25 cellular contexts compared by ENCODE assay signal in the genomic region with DNA sequence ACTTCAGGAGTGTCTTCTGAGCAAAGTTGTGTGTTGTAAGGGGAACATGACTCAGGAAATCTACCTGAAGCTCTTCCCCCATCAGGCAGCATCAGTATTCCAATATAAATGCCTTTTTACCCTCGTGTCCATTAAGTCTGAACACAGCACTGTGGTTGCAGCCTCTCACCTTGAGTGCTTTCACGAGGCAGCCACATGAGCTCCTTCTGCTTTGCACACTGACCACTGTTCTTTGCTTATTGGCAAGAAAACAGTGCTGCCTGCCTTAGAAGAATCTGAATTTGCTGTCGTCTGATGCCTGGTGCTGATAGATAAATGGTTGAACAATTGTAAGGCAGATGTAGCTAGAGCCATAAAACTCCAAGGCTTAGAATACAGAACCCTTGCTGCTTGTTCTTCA.
"Had no signal": no experiment of that assay in that cellular context is flagged by ENCODE, and none has a peak within 500 bp of the region (broad histone marks: within the 10 kb centered on the region; RNA-seq: fewer than 3 reads in every experiment).

No MANE protein-coding gene starts in this region.

- H3K27ac ChIP-seq: KMS-11, SJSA1 had no signal

- H3K27me3 ChIP-seq: SJSA1 had no signal

- DNase-seq: IMR-90, Kasumi-1, MM.1S, NCI-H1105 treated with DMSO at 0.1 percent for 48 hours, NCI-H1417 treated with DMSO at 0.1 percent for 48 hours, NCI-H146, NCI-H187, NCI-H2029, NCI-H2081 treated with DMSO at 0.1 percent for 48 hours, NCI-H2171, NCI-H226, NCI-H446, NCI-H510A, NCI-H524 treated with DMSO at 0.1 percent for 48 hours, NCI-H69, NCI-H774, Right ventricle myocardium superior, RPMI8226, SIG-M5, SK-N-SH, SW 1271, T-cell had no signal

- H3K36me3 ChIP-seq: SJSA1 had no signal

- ATAC-seq: HepG2, T-cell had no signal

- H3K9me3 ChIP-seq: SJSA1, SK-N-SH had no signal

- H3K4me3 ChIP-seq: SJSA1 had no signal

- H3K4me1 ChIP-seq: SJSA1 had no signal
